15 cellular contexts compared by ENCODE assay signal in the genomic region with DNA sequence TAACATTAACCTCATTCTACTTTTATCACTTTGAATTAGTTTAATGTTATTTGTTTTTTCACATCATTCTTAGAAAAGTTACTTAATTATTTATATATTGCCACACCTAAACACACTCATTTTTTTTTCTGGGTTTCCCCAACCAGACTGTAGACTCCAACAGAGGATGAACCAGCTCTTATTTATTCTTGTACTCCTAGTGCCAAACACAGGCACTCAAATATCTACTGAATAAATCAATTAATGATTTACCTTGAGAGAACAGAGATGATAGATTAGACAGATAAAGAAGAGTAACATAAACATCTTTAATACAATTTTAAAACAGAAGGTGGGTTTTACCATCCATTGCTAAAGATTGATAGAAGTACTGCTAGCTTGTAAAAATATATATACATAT. TPM values are rescaled to one million over a fixed set of nuclear protein-coding genes. Genes with fewer than 3 reads are reported as not detected.
DNase-seq lines count a peak whose midpoint lies in the region; ATAC-seq, FAIRE-seq and TF ChIP-seq lines count a peak whose summit lies in the region.
"Had no signal": no experiment of that assay in that cellular context is flagged by ENCODE, and none has a peak within 500 bp of the region (broad histone marks: within the 10 kb centered on the region; RNA-seq: fewer than 3 reads in every experiment).

No MANE protein-coding gene starts in this region.

- no peak overlapping the region for H2AFZ ChIP-seq in HepG2 (ENCODE audit: low read length)

- no peak overlapping the region for H3K4me2 ChIP-seq in HepG2 (ENCODE audit: low read depth, low read length)

- no TSS peak for BruUV-seq in HepG2 (replicated peaks; lab: Mats Ljungman, UMichigan)

- no peak for ATAC-seq in HepG2

- H3K36me3 ChIP-seq in liver (ENCODE audit: control insufficient read depth in 4 of 4, insufficient read depth in 3 of 4, low read depth in 1 of 4, low read length in 3 of 4) (no peaks in the 10 kb centered on the region), HepG2 (replicated peaks in 1 of 2; ENCODE audit: control insufficient read depth in 1 of 2, insufficient read depth in 2 of 2, low read length in 2 of 2) (peaks cover 3 to 24% of the 10 kb centered on the region in 2 experiments), neutrophil (no peaks in the 10 kb centered on the region)

- H3K4me1 ChIP-seq in liver (ENCODE audit: control insufficient read depth in 4 of 4, insufficient read depth in 4 of 4, low read length in 3 of 4) (peaks cover 10 to 27% (median 19%) of the 10 kb centered on the region in 4 donors), HepG2 (ENCODE audit: insufficient read depth, low read length) (peaks cover 66% of the 10 kb centered on the region), neutrophil (ENCODE audit: control insufficient read depth in 1 of 2, insufficient read depth in 1 of 2, low read depth in 1 of 2, low read length in 1 of 2) (peaks cover 7 to 8% of the 10 kb centered on the region in 2 experiments)
- H3K4me1 ChIP-seq: HAP-1 had no signal

- no peak overlapping the region for H3K9ac ChIP-seq in liver (ENCODE audit: low read depth in 1 of 2, low read length in 2 of 2)
- H3K9ac ChIP-seq in HepG2 (ENCODE audit: insufficient read depth, low read depth, low read length) = no peak overlapping the region

- FAIRE-seq in HepG2 (lab: Jason Lieb, UNC) = no peak
- FAIRE-seq in TTC549 (lab: Jason Lieb, UNC) = peak; percentile 71
- FAIRE-seq: H1 had no signal

- H3K79me2 ChIP-seq in HepG2 (ENCODE audit: insufficient read depth, low read length) = peaks cover 95% of the 10 kb centered on the region

- in situ Hi-C loops in HepG2 (cut with HindIII; ENCODE audit: extremely low pct_ligation_motif_present, low pct_unique_long_range_greater_than_20kb) = no loop called here

- H3K27ac ChIP-seq in liver (ENCODE audit: low read depth in 1 of 2, low read length in 2 of 2) (peak overlapping the region in 1 of 2 donors; percentile 43), HepG2 (ENCODE audit: extremely low read length, insufficient read depth, low read length) (no peak overlapping the region), neutrophil (peak overlapping the region; percentile 4)
- H3K27ac ChIP-seq: HL-60 had no signal

- TF ChIP-seq EP300 in HepG2 (IDR thresholded peaks at IDR 0.05; ENCODE audit: low read depth in 2 of 2, low read length in 2 of 2) = no peak
- TF ChIP-seq EP300 in HepG2 (CRISPR knock-in tag; IDR thresholded peaks at IDR 0.05; ENCODE audit: borderline replicate concordance) = no peak

- CTCF ChIA-PET in HepG2 (lab: Yijun Ruan, JAX; ENCODE audit: low intra/inter-chr PET ratio, low total read pairs) = no interaction called here

- peak in 1 of 2 donors; percentile 28 for TF ChIP-seq RAD21 in liver (IDR thresholded peaks at IDR 0.05)
- no peak for TF ChIP-seq RAD21 in HepG2 (CRISPR knock-in tag; IDR thresholded peaks at IDR 0.05)

- H3K27me3 ChIP-seq in liver (ENCODE audit: control insufficient read depth in 4 of 4, insufficient read depth in 4 of 4, low read length in 3 of 4) (no peaks in the 10 kb centered on the region), HepG2 (ENCODE audit: control insufficient read depth in 1 of 2, insufficient read depth in 2 of 2, low read length in 2 of 2) (no peaks in the 10 kb centered on the region), neutrophil (no peaks in the 10 kb centered on the region)

- POLR2A ChIA-PET in HepG2 (lab: Yijun Ruan, JAX) = interaction anchor here (1.6 kb wide), 1 partner anchor 142 kb away, joined by 3 read pairs; a partner anchor contains a TSS

- no peak overlapping the region for H3K4me3 ChIP-seq in liver (ENCODE audit: low read depth in 1 of 3, low read length in 3 of 3)
- H3K4me3 ChIP-seq in HepG2 (replicated peaks in 1 of 3; ENCODE audit: insufficient read depth in 1 of 3, low read depth in 2 of 3, low read length in 3 of 3) = no peak overlapping the region
- no peak overlapping the region for H3K4me3 ChIP-seq in neutrophil (ENCODE audit: low read depth in 1 of 2, low read length in 1 of 2)
- H3K4me3 ChIP-seq: HAP-1 had no signal

- H3K9me3 ChIP-seq in liver (ENCODE audit: control insufficient read depth in 4 of 4, low read length in 3 of 4) = no peaks in the 10 kb centered on the region
- no peaks in the 10 kb centered on the region for H3K9me3 ChIP-seq in HepG2 (ENCODE audit: low read length)
- H3K9me3 ChIP-seq in neutrophil = no peaks in the 10 kb centered on the region
- H3K9me3 ChIP-seq: HAP-1 had no signal

- no peak for DNase-seq in HepG2 (ENCODE audit: low spot score)
- DNase-seq in MV-4-11 (lab: John Stamatoyannopoulos, UW) = no peak
- no peak for DNase-seq in T1000 (lab: John Stamatoyannopoulos, UW)
- DNase-seq in NCI-H2107 treated with DMSO at 0.1 percent for 48 hours (lab: John Stamatoyannopoulos, UW; ENCODE audit: unreplicated experiment) = no peak
- DNase-seq: C1 segment of cervical spinal cord; Calu3; CD4-positive, alpha-beta T cell; DMS 273 treated with DMSO at 0.1 percent for 48 hours; HFFc6 had no signal

- intact Hi-C loops in HepG2 (cut with micrococcal nuclease; ENCODE audit: unreplicated experiment) = no loop called here

- peaks cover 77% of the 10 kb centered on the region for H4K20me1 ChIP-seq in HepG2 (ENCODE audit: insufficient read depth, low read length)

- TF ChIP-seq CTCF in liver (IDR thresholded peaks at IDR 0.05; ENCODE audit: low read depth, low read length, missing input control) = no peak
- no peak for TF ChIP-seq CTCF in HepG2 (CRISPR knock-in tag; IDR thresholded peaks at IDR 0.05)
- TF ChIP-seq CTCF in neutrophil (IDR thresholded peaks at IDR 0.05) = no peak

- no peak for TF ChIP-seq POLR2A in HepG2 (IDR thresholded peaks at IDR 0.05; ENCODE audit: insufficient read depth in 1 of 2, low read depth in 2 of 2, low read length in 2 of 2)

RNA-seq across cellular contexts. Expression of a gene that starts 35.6 kb away (rescaled TPM):
- total RNA-seq in liver (10 to 100 TPM; 26.1 to 44.8 TPM), HepG2 (2016; rRNA removed; fragmentation: Illumina TruSeq; extraction: Trizol) (34.4 and 38.2 TPM in 2 replicates)
- polyA plus RNA-seq in liver (10 to 100 TPM in 1 of 2 donors, 1 to 10 TPM in 1; 7.2 to 18.4 TPM), HepG2 (2011; rRNA removed) (34.0 and 44.1 TPM in 2 replicates)
- 5.4 and 8.9 TPM in 2 replicates for total RNA-seq in HepG2 (2016; cell fraction: cytosol; rRNA removed; fragmentation: Illumina TruSeq; extraction: Trizol; ENCODE audit: low read depth)
- total RNA-seq in HepG2 (2016; cell fraction: insoluble cytoplasmic fraction; rRNA removed; fragmentation: Illumina TruSeq; extraction: Trizol) = 35.4 and 39.1 TPM in 2 replicates
- 24.6 TPM in 2 replicates for total RNA-seq in HepG2 (2016; cell fraction: membrane; rRNA removed; fragmentation: Illumina TruSeq; extraction: Trizol)
- total RNA-seq in HepG2 (2016; cell fraction: nucleus; rRNA removed; fragmentation: Illumina TruSeq; extraction: Trizol) = 18.5 and 19.0 TPM in 2 replicates
- 14.2 and 22.5 TPM in 2 replicates for polyA plus RNA-seq in HepG2 (2011; cell fraction: cytosol; rRNA removed)
- polyA plus RNA-seq in HepG2 (2011; cell fraction: nucleus; rRNA removed) = 10.6 and 13.2 TPM in 2 replicates
- polyA plus RNA-seq in HepG2 (2012) = 42.4 and 51.8 TPM in 2 replicates
- polyA plus RNA-seq in HepG2 (2016; cell fraction: cytosol; fragmentation: Illumina TruSeq; extraction: Trizol; ENCODE audit: low read depth) = 3.9 and 5.0 TPM in 2 replicates
- polyA plus RNA-seq in HepG2 (2016; cell fraction: insoluble cytoplasmic fraction; fragmentation: Illumina TruSeq; extraction: Trizol; ENCODE audit: low read depth) = 29.2 and 31.8 TPM in 2 replicates
- 12.2 and 13.6 TPM in 2 replicates for polyA plus RNA-seq in HepG2 (2016; cell fraction: membrane; fragmentation: Illumina TruSeq; extraction: Trizol; ENCODE audit: low read depth)
- 14.1 and 15.7 TPM in 2 replicates for polyA plus RNA-seq in HepG2 (2016; cell fraction: nucleus; fragmentation: Illumina TruSeq; extraction: Trizol; ENCODE audit: insufficient read depth, low read depth)
- polyA minus RNA-seq in HepG2 (2011; rRNA and poly(A)+ RNA removed; ENCODE audit: low replicate concordance) = 10.6 and 21.6 TPM in 2 replicates
- 37.5 and 53.9 TPM in 2 replicates for polyA minus RNA-seq in HepG2 (2011; cell fraction: cytosol; rRNA and poly(A)+ RNA removed)
- polyA minus RNA-seq in HepG2 (2011; cell fraction: nucleus; rRNA and poly(A)+ RNA removed) = 54.3 and 59.9 TPM in 2 replicates

RNA-seq across cellular contexts. Expression of a gene that starts 48.4 kb away (rescaled TPM):
- total RNA-seq in liver (1 to 10 TPM; 7.8 to 8.9 TPM), HepG2 (2016; rRNA removed; fragmentation: Illumina TruSeq; extraction: Trizol) (15.2 and 17.7 TPM in 2 replicates)
- polyA plus RNA-seq in liver (1 to 10 TPM; 2.1 to 5.1 TPM), HepG2 (2011; rRNA removed) (3.9 and 4.2 TPM in 2 replicates)
- 1.6 and 2.0 TPM in 2 replicates for total RNA-seq in HepG2 (2016; cell fraction: cytosol; rRNA removed; fragmentation: Illumina TruSeq; extraction: Trizol; ENCODE audit: low read depth)
- 15.9 and 18.4 TPM in 2 replicates for total RNA-seq in HepG2 (2016; cell fraction: insoluble cytoplasmic fraction; rRNA removed; fragmentation: Illumina TruSeq; extraction: Trizol)
- 5.3 and 5.5 TPM in 2 replicates for total RNA-seq in HepG2 (2016; cell fraction: membrane; rRNA removed; fragmentation: Illumina TruSeq; extraction: Trizol)
- 13.9 and 19.7 TPM in 2 replicates for total RNA-seq in HepG2 (2016; cell fraction: nucleus; rRNA removed; fragmentation: Illumina TruSeq; extraction: Trizol)
- 5.3 and 5.4 TPM in 2 replicates for polyA plus RNA-seq in HepG2 (2011; cell fraction: cytosol; rRNA removed)
- polyA plus RNA-seq in HepG2 (2011; cell fraction: nucleus; rRNA removed) = 4.3 and 5.4 TPM in 2 replicates
- polyA plus RNA-seq in HepG2 (2012) = 4.0 TPM in 2 replicates
- polyA plus RNA-seq in HepG2 (2016; cell fraction: cytosol; fragmentation: Illumina TruSeq; extraction: Trizol; ENCODE audit: low read depth) = 0.49 and 0.59 TPM in 2 replicates
- 17.4 and 18.3 TPM in 2 replicates for polyA plus RNA-seq in HepG2 (2016; cell fraction: insoluble cytoplasmic fraction; fragmentation: Illumina TruSeq; extraction: Trizol; ENCODE audit: low read depth)
- polyA plus RNA-seq in HepG2 (2016; cell fraction: membrane; fragmentation: Illumina TruSeq; extraction: Trizol; ENCODE audit: low read depth) = 1.9 and 2.2 TPM in 2 replicates
- polyA plus RNA-seq in HepG2 (2016; cell fraction: nucleus; fragmentation: Illumina TruSeq; extraction: Trizol; ENCODE audit: insufficient read depth, low read depth) = 9.8 and 12.4 TPM in 2 replicates
- polyA minus RNA-seq in HepG2 (2011; rRNA and poly(A)+ RNA removed; ENCODE audit: low replicate concordance) = 8.7 and 42.7 TPM in 2 replicates
- polyA minus RNA-seq in HepG2 (2011; cell fraction: cytosol; rRNA and poly(A)+ RNA removed) = 5.3 and 9.5 TPM in 2 replicates
- 23.7 and 28.6 TPM in 2 replicates for polyA minus RNA-seq in HepG2 (2011; cell fraction: nucleus; rRNA and poly(A)+ RNA removed)

RNA-seq across cellular contexts. Expression of a gene that starts 48.8 kb away (rescaled TPM):
- 10 to 100 TPM; 12.2 to 13.4 TPM for total RNA-seq in liver
- polyA plus RNA-seq in liver = 1 to 10 TPM; 1.6 to 2.8 TPM
- 7.9 and 12.0 TPM in 2 replicates for total RNA-seq in HepG2 (2016; rRNA removed; fragmentation: Illumina TruSeq; extraction: Trizol)
- total RNA-seq in HepG2 (2016; cell fraction: cytosol; rRNA removed; fragmentation: Illumina TruSeq; extraction: Trizol; ENCODE audit: low read depth) = 0.40 and 0.71 TPM in 2 replicates
- total RNA-seq in HepG2 (2016; cell fraction: insoluble cytoplasmic fraction; rRNA removed; fragmentation: Illumina TruSeq; extraction: Trizol) = 7.4 and 10.9 TPM in 2 replicates
- total RNA-seq in HepG2 (2016; cell fraction: membrane; rRNA removed; fragmentation: Illumina TruSeq; extraction: Trizol) = 2.4 and 3.3 TPM in 2 replicates
- 6.8 and 7.1 TPM in 2 replicates for total RNA-seq in HepG2 (2016; cell fraction: nucleus; rRNA removed; fragmentation: Illumina TruSeq; extraction: Trizol)
- polyA plus RNA-seq in HepG2 (2011; rRNA removed) = 2.1 and 2.4 TPM in 2 replicates
- polyA plus RNA-seq in HepG2 (2011; cell fraction: cytosol; rRNA removed) = 1.1 and 1.6 TPM in 2 replicates
- 2.8 and 3.3 TPM in 2 replicates for polyA plus RNA-seq in HepG2 (2011; cell fraction: nucleus; rRNA removed)
- polyA plus RNA-seq in HepG2 (2012) = 3.4 TPM in 2 replicates
- polyA plus RNA-seq in HepG2 (2016; cell fraction: cytosol; fragmentation: Illumina TruSeq; extraction: Trizol; ENCODE audit: low read depth) = 0.14 and 0.19 TPM in 2 replicates
- polyA plus RNA-seq in HepG2 (2016; cell fraction: insoluble cytoplasmic fraction; fragmentation: Illumina TruSeq; extraction: Trizol; ENCODE audit: low read depth) = 6.1 and 6.9 TPM in 2 replicates
- polyA plus RNA-seq in HepG2 (2016; cell fraction: membrane; fragmentation: Illumina TruSeq; extraction: Trizol; ENCODE audit: low read depth) = 0.82 and 0.91 TPM in 2 replicates
- 7.0 and 7.6 TPM in 2 replicates for polyA plus RNA-seq in HepG2 (2016; cell fraction: nucleus; fragmentation: Illumina TruSeq; extraction: Trizol; ENCODE audit: insufficient read depth, low read depth)
- 6.2 and 13.6 TPM in 2 replicates for polyA minus RNA-seq in HepG2 (2011; rRNA and poly(A)+ RNA removed; ENCODE audit: low replicate concordance)
- polyA minus RNA-seq in HepG2 (2011; cell fraction: cytosol; rRNA and poly(A)+ RNA removed) = 5.3 and 6.2 TPM in 2 replicates
- 6.1 and 6.2 TPM in 2 replicates for polyA minus RNA-seq in HepG2 (2011; cell fraction: nucleus; rRNA and poly(A)+ RNA removed)
